In genomic region chr3:13213490-13213889, GRCh38 we compare ENCODE assay signal across 1 cellular context.
TF ChIP-seq lines count a peak whose summit lies in the region.

No MANE protein-coding gene starts in this region.

TF ChIP-seq in A549, 52 proteins besides CTCF, POLR2A, EP300 and RAD21 (continued from another document):
- TF ChIP-seq ATOH8 (CRISPR knock-in tag; IDR thresholded peaks at IDR 0.05; ENCODE audit: low read depth), result no peak
- no peak for TF ChIP-seq CHD4 (IDR thresholded peaks at IDR 0.05; ENCODE audit: borderline replicate concordance)
- peak; percentile 43 for TF ChIP-seq MAFK (IDR thresholded peaks at IDR 0.05; ENCODE audit: partially characterized antibody)
